Comparison of ENCODE assay signal across 8 cellular contexts in the genomic region with DNA sequence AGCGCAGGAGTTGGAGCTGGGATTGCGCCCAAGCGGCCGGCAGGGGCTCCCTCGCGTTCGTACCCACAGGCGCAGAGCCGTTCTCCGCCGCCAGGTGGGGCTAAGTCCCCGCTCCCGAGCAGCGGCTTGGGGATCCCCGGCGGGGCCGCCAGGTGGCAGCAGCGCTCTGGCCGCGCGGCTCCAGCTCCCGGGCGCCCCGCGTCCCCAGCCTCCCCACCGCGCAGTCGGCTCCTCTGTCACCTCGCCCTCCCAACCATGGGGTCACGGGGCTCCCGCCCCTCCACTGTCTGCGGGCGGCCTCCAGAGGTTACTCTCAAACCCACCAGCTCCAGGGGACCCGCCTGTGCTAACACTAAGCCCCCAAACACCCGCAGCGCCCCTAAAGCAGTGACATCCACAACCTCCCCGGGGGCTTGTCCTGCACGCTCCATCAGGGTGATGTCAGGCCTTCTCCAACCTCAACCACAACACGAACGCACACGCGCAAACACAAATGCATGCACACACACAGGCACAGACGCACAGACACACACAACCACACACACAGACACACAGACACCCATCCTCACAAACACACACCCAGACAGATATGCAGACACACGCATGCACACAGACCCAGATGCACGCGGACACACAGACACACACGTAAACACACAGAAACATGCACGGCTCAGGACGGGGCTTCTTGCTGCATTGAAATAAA. TPM values are rescaled to one million over a fixed set of nuclear protein-coding genes. Genes with fewer than 3 reads are reported as not detected.
DNase-seq lines count a peak whose midpoint lies in the region; ATAC-seq and TF ChIP-seq lines count a peak whose summit lies in the region.

No MANE protein-coding gene starts in this region.

- H3K27ac Mint-ChIP-seq in WTC11, result no peak overlapping the region

- no peaks in the 10 kb centered on the region for H3K9me3 ChIP-seq in breast epithelium

- peaks cover 16% of the 10 kb centered on the region for H3K4me1 Mint-ChIP-seq in WTC11

- no peaks in the 10 kb centered on the region for H3K9me3 Mint-ChIP-seq in WTC11

- H3K4me3 ChIP-seq in breast epithelium, result peak overlapping the region in 2 of 3 donors; percentile 30 to 63

- no peak for TF ChIP-seq POLR2A in breast epithelium (IDR thresholded peaks at IDR 0.05)

- ATAC-seq in HG02943 (IDR thresholded peaks at IDR 0.05; ENCODE audit: low read depth, unreplicated experiment) (peak; percentile 70), WTC11 (peak; percentile 82)

- peak; percentile 100 for TF ChIP-seq CTCF in WTC11 (IDR thresholded peaks at IDR 0.05)
- peak; percentile 99 to 100 (median 100) for TF ChIP-seq CTCF in breast epithelium (IDR thresholded peaks at IDR 0.05)

- peaks cover 0 to 39% of the 10 kb centered on the region in 2 donors for H3K27me3 ChIP-seq in breast epithelium

- H3K27ac ChIP-seq in breast epithelium, result no peak overlapping the region

- CTCF ChIA-PET in WTC11 (lab: Charles Lee), result interaction anchor here (0.5 to 3.7 kb wide), 132 partner anchors 8 to 934 kb away, joined by 3 to 131 read pairs (median 5); a partner anchor contains a TSS

- H3K27me3 Mint-ChIP-seq in WTC11 (ENCODE audit: low read depth), result peaks cover 12% of the 10 kb centered on the region

- DNase-seq in DMS 273 (lab: John Stamatoyannopoulos, UW; ENCODE audit: unreplicated experiment), result peak; percentile 93
- DNase-seq in DMS 273 treated with DMSO at 0.1 percent for 48 hours (lab: John Stamatoyannopoulos, UW), result no peak
- DNase-seq in NCI-H2107 treated with DMSO at 0.1 percent for 48 hours (lab: John Stamatoyannopoulos, UW; ENCODE audit: unreplicated experiment), result peak; percentile 8
- peak; percentile 85 for DNase-seq in WTC11 (ENCODE audit: low spot score)
- DNase-seq in breast epithelium (ENCODE audit: low spot score in 2 of 2), result peak; percentile 50 to 84
- DNase-seq in islet precursor cell, result peak; percentile 84
- peak; percentile 84 for DNase-seq in stimulated activated CD4-positive, alpha-beta T cell treated with anti-CD3 and anti-CD28 coated beads, Interleukin-1b, Interleukin-23, amount 100 ng/mL, for 48 hours

- H3K36me3 Mint-ChIP-seq in WTC11, result no peaks in the 10 kb centered on the region

- no peaks in the 10 kb centered on the region for H3K4me1 ChIP-seq in breast epithelium

- intact Hi-C loops in breast epithelium (cut with DNase I; ENCODE audit: low total_unique reads), result loop anchor here (5.0 to 10.0 kb wide), 2 partner anchors 227 to 324 kb away; no protein-coding TSS in a partner anchor

- no peaks in the 10 kb centered on the region for H3K36me3 ChIP-seq in breast epithelium

- POLR2A ChIA-PET in WTC11 (lab: Charles Lee), result interaction anchor here (0.6 to 1.2 kb wide), 3 partner anchors 14 to 20 kb away, joined by 3 read pairs; a partner anchor contains a TSS

- peak overlapping the region; percentile 51 for H3K4me3 Mint-ChIP-seq in WTC11

TF ChIP-seq in WTC11, 78 proteins besides CTCF, POLR2A, EP300 and RAD21:
- TF ChIP-seq, protein P1, sequence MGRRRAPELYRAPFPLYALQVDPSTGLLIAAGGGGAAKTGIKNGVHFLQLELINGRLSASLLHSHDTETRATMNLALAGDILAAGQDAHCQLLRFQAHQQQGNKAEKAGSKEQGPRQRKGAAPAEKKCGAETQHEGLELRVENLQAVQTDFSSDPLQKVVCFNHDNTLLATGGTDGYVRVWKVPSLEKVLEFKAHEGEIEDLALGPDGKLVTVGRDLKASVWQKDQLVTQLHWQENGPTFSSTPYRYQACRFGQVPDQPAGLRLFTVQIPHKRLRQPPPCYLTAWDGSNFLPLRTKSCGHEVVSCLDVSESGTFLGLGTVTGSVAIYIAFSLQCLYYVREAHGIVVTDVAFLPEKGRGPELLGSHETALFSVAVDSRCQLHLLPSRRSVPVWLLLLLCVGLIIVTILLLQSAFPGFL (CRISPR knock-in tag; IDR thresholded peaks at IDR 0.05; ENCODE audit: borderline replicate concordance), result no peak
- TF ChIP-seq ETV6 (CRISPR knock-in tag; IDR thresholded peaks at IDR 0.05) (peak; percentile 88), TP53 (CRISPR knock-in tag; IDR thresholded peaks at IDR 0.05) (0 out of 2 replicates have a peak, but pooled peaks have one; percentile 54), SMAD3 (CRISPR knock-in tag; IDR thresholded peaks at IDR 0.05; ENCODE audit: borderline replicate concordance) (no peak), ZNF416 (CRISPR knock-in tag; IDR thresholded peaks at IDR 0.05) (peak; percentile 63; the same call in 1 of the 2 replicates), FOXP1 (CRISPR knock-in tag; IDR thresholded peaks at IDR 0.05; ENCODE audit: borderline replicate concordance) (peak; percentile 17; the same call in 1 of the 2 replicates), FOXK1 (CRISPR knock-in tag; IDR thresholded peaks at IDR 0.05) (0 out of 2 replicates have a peak, but pooled peaks have one; percentile 18), ATF1 (CRISPR knock-in tag; IDR thresholded peaks at IDR 0.05) (no peak), SP1 (CRISPR knock-in tag; conservative IDR thresholded peaks at IDR 0.05) (peak; percentile 69), TEAD1 (CRISPR knock-in tag; IDR thresholded peaks at IDR 0.05) (0 out of 2 replicates have a peak, but pooled peaks have one; percentile 35), NR1H2 (CRISPR knock-in tag; IDR thresholded peaks at IDR 0.05) (no peak), GABPB1 (CRISPR knock-in tag; IDR thresholded peaks at IDR 0.05) (peak; percentile 44; the same call in 1 of the 2 replicates)
- TF ChIP-seq, protein P2, sequence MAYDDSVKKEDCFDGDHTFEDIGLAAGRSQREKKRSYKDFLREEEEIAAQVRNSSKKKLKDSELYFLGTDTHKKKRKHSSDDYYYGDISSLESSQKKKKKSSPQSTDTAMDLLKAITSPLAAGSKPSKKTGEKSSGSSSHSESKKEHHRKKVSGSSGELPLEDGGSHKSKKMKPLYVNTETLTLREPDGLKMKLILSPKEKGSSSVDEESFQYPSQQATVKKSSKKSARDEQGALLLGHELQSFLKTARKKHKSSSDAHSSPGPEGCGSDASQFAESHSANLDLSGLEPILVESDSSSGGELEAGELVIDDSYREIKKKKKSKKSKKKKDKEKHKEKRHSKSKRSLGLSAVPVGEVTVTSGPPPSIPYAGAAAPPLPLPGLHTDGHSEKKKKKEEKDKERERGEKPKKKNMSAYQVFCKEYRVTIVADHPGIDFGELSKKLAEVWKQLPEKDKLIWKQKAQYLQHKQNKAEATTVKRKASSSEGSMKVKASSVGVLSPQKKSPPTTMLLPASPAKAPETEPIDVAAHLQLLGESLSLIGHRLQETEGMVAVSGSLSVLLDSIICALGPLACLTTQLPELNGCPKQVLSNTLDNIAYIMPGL (CRISPR knock-in tag; IDR thresholded peaks at IDR 0.05), result peak; percentile 95
- TF ChIP-seq, protein P3, sequence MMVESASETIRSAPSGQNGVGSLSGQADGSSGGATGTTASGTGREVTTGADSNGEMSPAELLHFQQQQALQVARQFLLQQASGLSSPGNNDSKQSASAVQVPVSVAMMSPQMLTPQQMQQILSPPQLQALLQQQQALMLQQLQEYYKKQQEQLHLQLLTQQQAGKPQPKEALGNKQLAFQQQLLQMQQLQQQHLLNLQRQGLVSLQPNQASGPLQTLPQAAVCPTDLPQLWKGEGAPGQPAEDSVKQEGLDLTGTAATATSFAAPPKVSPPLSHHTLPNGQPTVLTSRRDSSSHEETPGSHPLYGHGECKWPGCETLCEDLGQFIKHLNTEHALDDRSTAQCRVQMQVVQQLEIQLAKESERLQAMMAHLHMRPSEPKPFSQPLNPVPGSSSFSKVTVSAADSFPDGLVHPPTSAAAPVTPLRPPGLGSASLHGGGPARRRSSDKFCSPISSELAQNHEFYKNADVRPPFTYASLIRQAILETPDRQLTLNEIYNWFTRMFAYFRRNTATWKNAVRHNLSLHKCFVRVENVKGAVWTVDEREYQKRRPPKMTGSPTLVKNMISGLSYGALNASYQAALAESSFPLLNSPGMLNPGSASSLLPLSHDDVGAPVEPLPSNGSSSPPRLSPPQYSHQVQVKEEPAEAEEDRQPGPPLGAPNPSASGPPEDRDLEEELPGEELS (CRISPR knock-in tag; IDR thresholded peaks at IDR 0.05), result 0 out of 2 replicates have a peak, but pooled peaks have one; percentile 38
- TF ChIP-seq, protein P4, sequence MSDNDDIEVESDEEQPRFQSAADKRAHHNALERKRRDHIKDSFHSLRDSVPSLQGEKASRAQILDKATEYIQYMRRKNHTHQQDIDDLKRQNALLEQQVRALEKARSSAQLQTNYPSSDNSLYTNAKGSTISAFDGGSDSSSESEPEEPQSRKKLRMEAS (CRISPR knock-in tag; IDR thresholded peaks at IDR 0.05), result peak; percentile 31
- TF ChIP-seq, protein P5, sequence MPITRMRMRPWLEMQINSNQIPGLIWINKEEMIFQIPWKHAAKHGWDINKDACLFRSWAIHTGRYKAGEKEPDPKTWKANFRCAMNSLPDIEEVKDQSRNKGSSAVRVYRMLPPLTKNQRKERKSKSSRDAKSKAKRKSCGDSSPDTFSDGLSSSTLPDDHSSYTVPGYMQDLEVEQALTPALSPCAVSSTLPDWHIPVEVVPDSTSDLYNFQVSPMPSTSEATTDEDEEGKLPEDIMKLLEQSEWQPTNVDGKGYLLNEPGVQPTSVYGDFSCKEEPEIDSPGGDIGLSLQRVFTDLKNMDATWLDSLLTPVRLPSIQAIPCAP (CRISPR knock-in tag; IDR thresholded peaks at IDR 0.05), result 0 out of 2 replicates have a peak, but pooled peaks have one; percentile 28
- TF ChIP-seq, protein P6, sequence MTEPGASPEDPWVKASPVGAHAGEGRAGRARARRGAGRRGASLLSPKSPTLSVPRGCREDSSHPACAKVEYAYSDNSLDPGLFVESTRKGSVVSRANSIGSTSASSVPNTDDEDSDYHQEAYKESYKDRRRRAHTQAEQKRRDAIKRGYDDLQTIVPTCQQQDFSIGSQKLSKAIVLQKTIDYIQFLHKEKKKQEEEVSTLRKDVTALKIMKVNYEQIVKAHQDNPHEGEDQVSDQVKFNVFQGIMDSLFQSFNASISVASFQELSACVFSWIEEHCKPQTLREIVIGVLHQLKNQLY (CRISPR knock-in tag; IDR thresholded peaks at IDR 0.05), result 0 out of 2 replicates have a peak, but pooled peaks have one; percentile 40

RNA-seq across cellular contexts. Expression of a gene that starts 18.4 kb away (rescaled TPM):
- total RNA-seq in WTC11 (2021) (32.7 to 41.5 TPM (median 35.5 TPM) in 3 replicates), breast epithelium (10 to 100 TPM; 14.6 to 52.4 (median 36.1) TPM)
